8 cellular contexts compared by ENCODE assay signal in the genomic region with DNA sequence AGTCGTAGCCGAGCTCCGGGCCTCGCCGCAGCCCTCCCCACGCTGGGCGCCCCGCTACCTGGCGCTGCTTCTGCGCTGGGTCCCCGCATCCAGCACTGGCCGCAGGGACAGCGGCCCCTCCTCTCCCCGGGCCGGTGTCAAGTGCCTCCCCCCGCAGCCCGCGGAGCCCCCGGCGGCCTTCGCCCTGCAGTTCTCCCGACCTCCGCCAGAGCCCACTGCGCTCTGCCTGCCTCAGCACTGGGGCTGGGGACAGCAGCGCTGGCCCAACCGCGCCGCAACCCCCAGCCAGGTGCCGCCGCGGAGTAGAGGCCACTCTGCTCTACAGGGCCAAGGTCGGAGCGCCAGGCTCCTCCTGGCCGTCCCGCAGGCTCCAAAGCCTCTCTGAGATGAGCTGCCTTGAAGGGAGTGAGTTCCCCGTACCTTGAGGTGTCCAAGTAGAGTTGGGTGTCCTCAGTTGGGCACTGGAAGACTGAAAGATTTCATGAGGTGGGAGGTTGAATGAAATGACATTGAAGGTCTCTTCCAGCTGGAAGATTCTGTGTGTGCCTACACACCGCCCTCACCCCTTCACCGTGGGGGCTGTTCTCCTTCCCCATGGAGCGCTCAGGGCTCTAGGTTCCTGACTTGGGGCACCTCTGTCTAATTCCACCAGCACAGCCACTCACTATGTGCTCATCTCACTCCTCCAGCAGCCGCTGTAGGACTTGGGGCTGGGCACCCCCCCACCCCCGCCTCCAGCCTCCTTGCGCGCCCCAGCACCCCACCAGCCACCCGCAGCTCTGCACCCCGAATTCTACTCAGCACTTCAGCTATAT. TPM values are rescaled to one million over a fixed set of nuclear protein-coding genes. Genes with fewer than 3 reads are reported as not detected.
DNase-seq lines count a peak whose midpoint lies in the region; ATAC-seq, FAIRE-seq and TF ChIP-seq lines count a peak whose summit lies in the region.

No MANE protein-coding gene starts in this region.

- H3K27ac ChIP-seq in astrocyte (ENCODE audit: low read depth, low read length) (no peak overlapping the region), hepatocyte (peak overlapping the region; percentile 83), vagina (peak overlapping the region; percentile 83)

- H3K9me3 ChIP-seq in astrocyte (ENCODE audit: insufficient read depth, low read depth, low read length) (no peaks in the 10 kb centered on the region), hepatocyte (ENCODE audit: low read depth) (no peaks in the 10 kb centered on the region), vagina (no peaks in the 10 kb centered on the region)

- no peaks in the 10 kb centered on the region for H3K9me3 Mint-ChIP-seq in astrocyte (ENCODE audit: unreplicated experiment)

- no peak overlapping the region for H3K27ac Mint-ChIP-seq in astrocyte (ENCODE audit: unreplicated experiment)

- TF ChIP-seq POLR2A in GM12892 (IDR thresholded peaks at IDR 0.05; ENCODE audit: low read depth, low read length), result no peak
- TF ChIP-seq POLR2A in vagina (IDR thresholded peaks at IDR 0.05), result no peak

- H3K36me3 ChIP-seq in astrocyte (ENCODE audit: insufficient read depth, low read length), result no peaks in the 10 kb centered on the region
- no peaks in the 10 kb centered on the region for H3K36me3 ChIP-seq in hepatocyte (replicated peaks; ENCODE audit: insufficient read depth, low read depth)
- no peaks in the 10 kb centered on the region for H3K36me3 ChIP-seq in vagina

- peaks cover 32% of the 10 kb centered on the region for H4K20me1 ChIP-seq in astrocyte (ENCODE audit: insufficient read depth, low read length)
- H4K20me1 ChIP-seq in hepatocyte (ENCODE audit: insufficient read depth, poor library complexity, severe bottlenecking), result peaks cover 27% of the 10 kb centered on the region

- intact Hi-C loops in vagina (cut with DNase I), result no loop called here

- H3K4me3 ChIP-seq in astrocyte (ENCODE audit: insufficient read depth, low read depth, low read length), result peak overlapping the region; percentile 54
- peak overlapping the region; percentile 93 for H3K4me3 ChIP-seq in hepatocyte
- peak overlapping the region; percentile 67 to 74 for H3K4me3 ChIP-seq in vagina

- no peaks in the 10 kb centered on the region for H3K27me3 ChIP-seq in astrocyte (ENCODE audit: insufficient read depth, low read length)
- no peaks in the 10 kb centered on the region for H3K27me3 ChIP-seq in hepatocyte
- no peaks in the 10 kb centered on the region for H3K27me3 ChIP-seq in vagina

- H3K4me1 ChIP-seq in astrocyte (ENCODE audit: insufficient read depth, low read length) (peaks cover 9% of the 10 kb centered on the region), hepatocyte (ENCODE audit: insufficient read depth) (peaks cover 26% of the 10 kb centered on the region), vagina (peaks cover 38% of the 10 kb centered on the region)

- H2AFZ ChIP-seq in astrocyte (ENCODE audit: low read depth, low read length) (no peak overlapping the region), hepatocyte (peak overlapping the region; percentile 63)

- peak overlapping the region; percentile 70 for H3K4me3 Mint-ChIP-seq in astrocyte (ENCODE audit: unreplicated experiment)

- FAIRE-seq in GM12892 (lab: Jason Lieb, UNC), result peak; percentile 85
- FAIRE-seq in astrocyte (lab: Jason Lieb, UNC), result no peak

- peaks cover 2% of the 10 kb centered on the region for H3K36me3 Mint-ChIP-seq in astrocyte (ENCODE audit: low read depth, unreplicated experiment)

- H3K4me2 ChIP-seq in astrocyte (ENCODE audit: low read length), result peak overlapping the region; percentile 84
- peak overlapping the region; percentile 89 for H3K4me2 ChIP-seq in hepatocyte

- H3K4me1 Mint-ChIP-seq in astrocyte (ENCODE audit: low read depth, unreplicated experiment), result peaks cover 4% of the 10 kb centered on the region

- no peak overlapping the region for H3K9ac ChIP-seq in astrocyte (ENCODE audit: low read length)

- DNase-seq in GM12892 (ENCODE audit: insufficient read length), result peak; percentile 93
- peak; percentile 57 for DNase-seq in NCI-H1105 (lab: John Stamatoyannopoulos, UW)
- peak; percentile 68 to 85 (median 75) for DNase-seq in T-helper 2 cell
- peak; percentile 64 for DNase-seq in astrocyte (ENCODE audit: low read depth)
- DNase-seq in hepatocyte (ENCODE audit: low spot score), result peak; percentile 96
- DNase-seq in putamen (ENCODE audit: low spot score), result peak; percentile 80
- no peak for DNase-seq in vagina (ENCODE audit: extremely low spot score in 2 of 2)

- 23% methylated on average over 32 of the region's 45 CpGs for WGBS in hepatocyte (ENCODE audit: low lambda C conversion rate, missing lambda C conversion rate)

- H3K79me2 ChIP-seq in astrocyte (ENCODE audit: insufficient read depth, low read length) (peaks cover 22% of the 10 kb centered on the region), hepatocyte (peaks cover 49% of the 10 kb centered on the region)

- TF ChIP-seq CTCF in astrocyte (IDR thresholded peaks at IDR 0.05; ENCODE audit: insufficient read depth, low read depth, low read length), result peak; percentile 42
- peak; percentile 98 for TF ChIP-seq CTCF in hepatocyte (IDR thresholded peaks at IDR 0.05; ENCODE audit: poor library complexity)
- TF ChIP-seq CTCF in vagina (IDR thresholded peaks at IDR 0.05), result peak; percentile 77 to 95 (median 93)

- no peaks in the 10 kb centered on the region for H3K9me2 ChIP-seq in hepatocyte (replicated peaks; ENCODE audit: insufficient read depth)

- peak; percentile 56 for ATAC-seq in HG02623 (IDR thresholded peaks at IDR 0.05; ENCODE audit: unreplicated experiment)

- H3K27me3 Mint-ChIP-seq in astrocyte (ENCODE audit: low read depth, unreplicated experiment), result peaks cover 6% of the 10 kb centered on the region

RNA-seq across cellular contexts. Expression of a gene that starts 0.9 kb away (rescaled TPM):
- 16.1 TPM for polyA plus RNA-seq in GM12892 (2012; ENCODE audit: missing spikeins)
- total RNA-seq in astrocyte, result 51.4 and 58.1 TPM in 2 replicates
- 43.8 and 49.5 TPM in 2 replicates for total RNA-seq in hepatocyte
- polyA plus RNA-seq in hepatocyte, result 27.9 and 28.3 TPM in 2 replicates
- 28.0 TPM for total RNA-seq in vagina

Comparison
In these comparisons a context has a peak if more than half of its experiments do, and no peak if none do; other contexts are left out.
1. DNase-seq: peak in GM12892 (single experiment), NCI-H1105 (single experiment), T-helper 2 cell (5 of 5), astrocyte (single experiment), hepatocyte (single experiment) and putamen (single experiment); none in vagina (0 of 2).
2. CTCF ChIP-seq: peak in every context shown above with its lines; median percentile 98 in hepatocyte; 93 in vagina; 42 in astrocyte.
3. Peak in every context shown above with its lines, with median percentiles within 50 percentile points of each other: H3K4me3 ChIP-seq.